Comparison of ENCODE assay signal across 2 cellular contexts in genomic region chr7:127678947-127679346, GRCh38.
TF ChIP-seq lines count a peak whose summit lies in the region.

No MANE protein-coding gene starts in this region.

TF ChIP-seq in GM23338, 12 proteins besides CTCF, POLR2A, EP300 and RAD21:
- TF ChIP-seq CREB1 (CRISPR knock-in tag; IDR thresholded peaks at IDR 0.05; ENCODE audit: low read depth), result no peak
- TF ChIP-seq NANOG (IDR thresholded peaks at IDR 0.05; ENCODE audit: borderline replicate concordance), result no peak
- TF ChIP-seq ZNF114 (CRISPR knock-in tag; IDR thresholded peaks at IDR 0.05), result no peak
- no peak for TF ChIP-seq STAT1 (IDR thresholded peaks at IDR 0.05; ENCODE audit: unreplicated experiment)
- TF ChIP-seq, protein P1, sequence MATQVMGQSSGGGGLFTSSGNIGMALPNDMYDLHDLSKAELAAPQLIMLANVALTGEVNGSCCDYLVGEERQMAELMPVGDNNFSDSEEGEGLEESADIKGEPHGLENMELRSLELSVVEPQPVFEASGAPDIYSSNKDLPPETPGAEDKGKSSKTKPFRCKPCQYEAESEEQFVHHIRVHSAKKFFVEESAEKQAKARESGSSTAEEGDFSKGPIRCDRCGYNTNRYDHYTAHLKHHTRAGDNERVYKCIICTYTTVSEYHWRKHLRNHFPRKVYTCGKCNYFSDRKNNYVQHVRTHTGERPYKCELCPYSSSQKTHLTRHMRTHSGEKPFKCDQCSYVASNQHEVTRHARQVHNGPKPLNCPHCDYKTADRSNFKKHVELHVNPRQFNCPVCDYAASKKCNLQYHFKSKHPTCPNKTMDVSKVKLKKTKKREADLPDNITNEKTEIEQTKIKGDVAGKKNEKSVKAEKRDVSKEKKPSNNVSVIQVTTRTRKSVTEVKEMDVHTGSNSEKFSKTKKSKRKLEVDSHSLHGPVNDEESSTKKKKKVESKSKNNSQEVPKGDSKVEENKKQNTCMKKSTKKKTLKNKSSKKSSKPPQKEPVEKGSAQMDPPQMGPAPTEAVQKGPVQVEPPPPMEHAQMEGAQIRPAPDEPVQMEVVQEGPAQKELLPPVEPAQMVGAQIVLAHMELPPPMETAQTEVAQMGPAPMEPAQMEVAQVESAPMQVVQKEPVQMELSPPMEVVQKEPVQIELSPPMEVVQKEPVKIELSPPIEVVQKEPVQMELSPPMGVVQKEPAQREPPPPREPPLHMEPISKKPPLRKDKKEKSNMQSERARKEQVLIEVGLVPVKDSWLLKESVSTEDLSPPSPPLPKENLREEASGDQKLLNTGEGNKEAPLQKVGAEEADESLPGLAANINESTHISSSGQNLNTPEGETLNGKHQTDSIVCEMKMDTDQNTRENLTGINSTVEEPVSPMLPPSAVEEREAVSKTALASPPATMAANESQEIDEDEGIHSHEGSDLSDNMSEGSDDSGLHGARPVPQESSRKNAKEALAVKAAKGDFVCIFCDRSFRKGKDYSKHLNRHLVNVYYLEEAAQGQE (IDR thresholded peaks at IDR 0.05; ENCODE audit: unreplicated experiment), result no peak
- TF ChIP-seq POLR2AphosphoS5 (IDR thresholded peaks at IDR 0.05; ENCODE audit: low read depth), result no peak
- TF ChIP-seq EZH2 (IDR thresholded peaks at IDR 0.05; ENCODE audit: low read depth, unreplicated experiment), result no peak
- no peak for TF ChIP-seq EZH2phosphoT487 (IDR thresholded peaks at IDR 0.05; ENCODE audit: unreplicated experiment)
- TF ChIP-seq JUNB (IDR thresholded peaks at IDR 0.05; ENCODE audit: unreplicated experiment), result no peak
- no peak for TF ChIP-seq ZNF462 (CRISPR knock-in tag; IDR thresholded peaks at IDR 0.05)
- TF ChIP-seq, protein P2, sequence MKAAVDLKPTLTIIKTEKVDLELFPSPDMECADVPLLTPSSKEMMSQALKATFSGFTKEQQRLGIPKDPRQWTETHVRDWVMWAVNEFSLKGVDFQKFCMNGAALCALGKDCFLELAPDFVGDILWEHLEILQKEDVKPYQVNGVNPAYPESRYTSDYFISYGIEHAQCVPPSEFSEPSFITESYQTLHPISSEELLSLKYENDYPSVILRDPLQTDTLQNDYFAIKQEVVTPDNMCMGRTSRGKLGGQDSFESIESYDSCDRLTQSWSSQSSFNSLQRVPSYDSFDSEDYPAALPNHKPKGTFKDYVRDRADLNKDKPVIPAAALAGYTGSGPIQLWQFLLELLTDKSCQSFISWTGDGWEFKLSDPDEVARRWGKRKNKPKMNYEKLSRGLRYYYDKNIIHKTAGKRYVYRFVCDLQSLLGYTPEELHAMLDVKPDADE (IDR thresholded peaks at IDR 0.05), result no peak
- no peak for TF ChIP-seq ZNF331 (CRISPR knock-in tag; IDR thresholded peaks at IDR 0.05; ENCODE audit: low read depth)

TF ChIP-seq in IMR-90, 13 proteins besides CTCF, POLR2A, EP300 and RAD21:
- TF ChIP-seq FOS (IDR thresholded peaks at IDR 0.05; ENCODE audit: low read depth, low read length), result no peak; the same call in 1 of the 2 replicates
- no peak for TF ChIP-seq ELK1 (IDR thresholded peaks at IDR 0.05; ENCODE audit: borderline replicate concordance, low read depth, low read length)
- TF ChIP-seq RCOR1 (IDR thresholded peaks at IDR 0.05; ENCODE audit: insufficient replicate concordance, low read length), result no peak
- TF ChIP-seq MXI1 (IDR thresholded peaks at IDR 0.05; ENCODE audit: borderline replicate concordance, low read depth, low read length), result no peak
- no peak for TF ChIP-seq CEBPB (IDR thresholded peaks at IDR 0.05; ENCODE audit: low read depth, low read length)
- TF ChIP-seq NFE2L2 (IDR thresholded peaks at IDR 0.05; ENCODE audit: low read depth, low read length), result no peak
- no peak for TF ChIP-seq MAZ (IDR thresholded peaks at IDR 0.05; ENCODE audit: borderline replicate concordance, low read depth, low read length)
- no peak for TF ChIP-seq SMC3 (IDR thresholded peaks at IDR 0.05; ENCODE audit: low read depth, low read length)
- TF ChIP-seq, protein P3, sequence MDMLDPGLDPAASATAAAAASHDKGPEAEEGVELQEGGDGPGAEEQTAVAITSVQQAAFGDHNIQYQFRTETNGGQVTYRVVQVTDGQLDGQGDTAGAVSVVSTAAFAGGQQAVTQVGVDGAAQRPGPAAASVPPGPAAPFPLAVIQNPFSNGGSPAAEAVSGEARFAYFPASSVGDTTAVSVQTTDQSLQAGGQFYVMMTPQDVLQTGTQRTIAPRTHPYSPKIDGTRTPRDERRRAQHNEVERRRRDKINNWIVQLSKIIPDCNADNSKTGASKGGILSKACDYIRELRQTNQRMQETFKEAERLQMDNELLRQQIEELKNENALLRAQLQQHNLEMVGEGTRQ (IDR thresholded peaks at IDR 0.05; ENCODE audit: low read depth, low read length), result no peak
- no peak for TF ChIP-seq BHLHE40 (IDR thresholded peaks at IDR 0.05; ENCODE audit: low read depth, low read length)
- no peak for TF ChIP-seq RFX5 (IDR thresholded peaks at IDR 0.05; ENCODE audit: low read depth, low read length)
